9 cellular contexts compared by ENCODE assay signal in genomic region chr3:192571197-192571791, GRCh38.
DNase-seq lines count a peak whose midpoint lies in the region; ATAC-seq and TF ChIP-seq lines count a peak whose summit lies in the region.
"Had no signal": no experiment of that assay in that cellular context is flagged by ENCODE, and none has a peak within 500 bp of the region (broad histone marks: within the 10 kb centered on the region; RNA-seq: fewer than 3 reads in every experiment).

No MANE protein-coding gene starts in this region.

- H3K27ac Mint-ChIP-seq in activated CD4-positive, alpha-beta T cell treated with anti-CD3 and anti-CD28 coated beads, Interleukin-2, amount 10 ng/mL, durations not matched to agents 7 days and 5 days: no peak overlapping the region
- no peak overlapping the region for H3K27ac Mint-ChIP-seq in memory B cell

- peaks cover 16% of the 10 kb centered on the region for H3K27me3 Mint-ChIP-seq in activated CD4-positive, alpha-beta T cell treated with anti-CD3 and anti-CD28 coated beads, Interleukin-2, amount 10 ng/mL, durations not matched to agents 7 days and 5 days
- H3K27me3 Mint-ChIP-seq in memory B cell: peaks cover 14% of the 10 kb centered on the region

- TF ChIP-seq CTCF in choroid plexus epithelial cell (conservative IDR thresholded peaks at IDR 0.05; ENCODE audit: low read depth, low read length): no peak

- peaks cover 2% of the 10 kb centered on the region for H3K4me1 Mint-ChIP-seq in activated CD4-positive, alpha-beta T cell treated with anti-CD3 and anti-CD28 coated beads, Interleukin-2, amount 10 ng/mL, durations not matched to agents 7 days and 5 days
- peaks cover 8% of the 10 kb centered on the region for H3K4me1 Mint-ChIP-seq in memory B cell

- POLR2A ChIA-PET in activated CD4-positive, alpha-beta T cell treated with anti-CD3 and anti-CD28 coated beads, Interleukin-2, amount 10 ng/mL, durations not matched to agents 7 days and 5 days (lab: Charles Lee): no interaction called here

- no peaks in the 10 kb centered on the region for H3K36me3 Mint-ChIP-seq in activated CD4-positive, alpha-beta T cell treated with anti-CD3 and anti-CD28 coated beads, Interleukin-2, amount 10 ng/mL, durations not matched to agents 7 days and 5 days (ENCODE audit: low read depth)
- H3K36me3 Mint-ChIP-seq in memory B cell: peaks cover 1% of the 10 kb centered on the region

- DNase-seq in activated CD4-positive, alpha-beta T cell treated with anti-CD3 and anti-CD28 coated beads for 48 hours: peak; percentile 11
- no peak for DNase-seq in activated CD4-positive, alpha-beta T cell treated with anti-CD3 and anti-CD28 coated beads, Interleukin-2, amount 10 ng/mL, durations not matched to agents 7 days and 5 days
- DNase-seq in NOMO-1 (lab: John Stamatoyannopoulos, UW; ENCODE audit: unreplicated experiment in 2 of 2): peak; percentile 19 to 57
- peak; percentile 56 for DNase-seq in choroid plexus epithelial cell (ENCODE audit: low read depth)
- no peak for DNase-seq in memory B cell (ENCODE audit: low spot score in 2 of 2)
- peak; percentile 72 for DNase-seq in ureter (ENCODE audit: low spot score)
- DNase-seq in NCI-H1417 treated with DMSO at 0.1 percent for 48 hours (lab: John Stamatoyannopoulos, UW): no peak
- no peak for DNase-seq in HPDE6-E6E7 (ENCODE audit: extremely low spot score)
- DNase-seq: DND-41 had no signal

- ATAC-seq in memory B cell (ENCODE audit: low read depth): peak; percentile 39

- peak overlapping the region; percentile 32 for H3K4me3 ChIP-seq in choroid plexus epithelial cell (ENCODE audit: low read depth, low read length)

- CTCF ChIA-PET in activated CD4-positive, alpha-beta T cell treated with anti-CD3 and anti-CD28 coated beads, Interleukin-2, amount 10 ng/mL, durations not matched to agents 7 days and 5 days (lab: Charles Lee): interaction anchor here (0.6 kb wide), 1 partner anchor 17 kb away, joined by 3 read pairs; no protein-coding TSS in a partner anchor

- H3K9me3 Mint-ChIP-seq in activated CD4-positive, alpha-beta T cell treated with anti-CD3 and anti-CD28 coated beads, Interleukin-2, amount 10 ng/mL, durations not matched to agents 7 days and 5 days: peaks cover 3% of the 10 kb centered on the region
- no peaks in the 10 kb centered on the region for H3K9me3 Mint-ChIP-seq in memory B cell

- H3K4me3 Mint-ChIP-seq in activated CD4-positive, alpha-beta T cell treated with anti-CD3 and anti-CD28 coated beads, Interleukin-2, amount 10 ng/mL, durations not matched to agents 7 days and 5 days: no peak overlapping the region
- H3K4me3 Mint-ChIP-seq in memory B cell: peak overlapping the region; percentile 63

Comparison
In these comparisons a context has a peak if more than half of its experiments do, and no peak if none do; other contexts are left out.
1. DNase-seq: peak in activated CD4-positive, alpha-beta T cell treated with anti-CD3 and anti-CD28 coated beads for 48 hours (single experiment), NOMO-1 (2 of 2), choroid plexus epithelial cell (single experiment) and ureter (single experiment); none in activated CD4-positive, alpha-beta T cell treated with anti-CD3 and anti-CD28 coated beads, Interleukin-2, amount 10 ng/mL, durations not matched to agents 7 days and 5 days (single experiment), memory B cell (0 of 2), NCI-H1417 treated with DMSO at 0.1 percent for 48 hours (single experiment) and HPDE6-E6E7 (single experiment).